Comparison of ENCODE assay signal across 3 cellular contexts in the genomic region with DNA sequence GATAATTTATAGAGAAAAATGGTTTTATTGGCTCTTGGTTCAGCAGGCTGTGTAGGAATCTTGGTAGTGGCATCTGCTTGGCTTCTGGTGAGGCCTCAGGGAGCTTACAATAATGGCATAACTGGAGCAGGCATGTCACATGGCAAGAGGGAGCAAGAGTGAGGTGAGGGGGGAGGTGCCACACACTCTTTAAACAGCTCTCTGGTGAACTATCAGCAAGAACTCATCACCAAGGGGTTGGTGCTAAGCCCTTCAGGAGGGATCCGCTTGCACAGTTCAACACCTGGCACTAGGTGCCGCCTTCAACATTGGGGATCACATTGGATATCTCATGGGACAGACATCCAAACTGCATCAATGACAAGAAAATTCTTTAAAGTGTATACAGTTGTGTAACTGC.
TF ChIP-seq lines count a peak whose summit lies in the region.

No MANE protein-coding gene starts in this region.

TF ChIP-seq in SK-N-SH, 30 proteins besides CTCF, POLR2A, EP300 and RAD21:
- TF ChIP-seq TCF12 (IDR thresholded peaks at IDR 0.05) (no peak), GABPA (IDR thresholded peaks at IDR 0.05; ENCODE audit: low read depth) (no peak), RXRA (IDR thresholded peaks at IDR 0.05; ENCODE audit: borderline replicate concordance, low read depth) (no peak)

TF ChIP-seq in SK-N-SH treated with all-trans-retinoic acid at 6 μM for 48 hours, 23 proteins besides CTCF, POLR2A, EP300 and RAD21 (continues in another document):
- TF ChIP-seq, protein P1, sequence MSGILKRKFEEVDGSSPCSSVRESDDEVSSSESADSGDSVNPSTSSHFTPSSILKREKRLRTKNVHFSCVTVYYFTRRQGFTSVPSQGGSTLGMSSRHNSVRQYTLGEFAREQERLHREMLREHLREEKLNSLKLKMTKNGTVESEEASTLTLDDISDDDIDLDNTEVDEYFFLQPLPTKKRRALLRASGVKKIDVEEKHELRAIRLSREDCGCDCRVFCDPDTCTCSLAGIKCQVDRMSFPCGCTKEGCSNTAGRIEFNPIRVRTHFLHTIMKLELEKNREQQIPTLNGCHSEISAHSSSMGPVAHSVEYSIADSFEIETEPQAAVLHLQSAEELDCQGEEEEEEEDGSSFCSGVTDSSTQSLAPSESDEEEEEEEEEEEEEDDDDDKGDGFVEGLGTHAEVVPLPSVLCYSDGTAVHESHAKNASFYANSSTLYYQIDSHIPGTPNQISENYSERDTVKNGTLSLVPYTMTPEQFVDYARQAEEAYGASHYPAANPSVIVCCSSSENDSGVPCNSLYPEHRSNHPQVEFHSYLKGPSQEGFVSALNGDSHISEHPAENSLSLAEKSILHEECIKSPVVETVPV (CRISPR knock-in tag; IDR thresholded peaks at IDR 0.05) = no peak
- TF ChIP-seq ZNF8 (CRISPR knock-in tag; IDR thresholded peaks at IDR 0.05) = no peak
- TF ChIP-seq OSR1 (CRISPR knock-in tag; IDR thresholded peaks at IDR 0.05) = no peak
- no peak for TF ChIP-seq BACH2 (CRISPR knock-in tag; IDR thresholded peaks at IDR 0.05; ENCODE audit: borderline replicate concordance)
- TF ChIP-seq, protein P2, sequence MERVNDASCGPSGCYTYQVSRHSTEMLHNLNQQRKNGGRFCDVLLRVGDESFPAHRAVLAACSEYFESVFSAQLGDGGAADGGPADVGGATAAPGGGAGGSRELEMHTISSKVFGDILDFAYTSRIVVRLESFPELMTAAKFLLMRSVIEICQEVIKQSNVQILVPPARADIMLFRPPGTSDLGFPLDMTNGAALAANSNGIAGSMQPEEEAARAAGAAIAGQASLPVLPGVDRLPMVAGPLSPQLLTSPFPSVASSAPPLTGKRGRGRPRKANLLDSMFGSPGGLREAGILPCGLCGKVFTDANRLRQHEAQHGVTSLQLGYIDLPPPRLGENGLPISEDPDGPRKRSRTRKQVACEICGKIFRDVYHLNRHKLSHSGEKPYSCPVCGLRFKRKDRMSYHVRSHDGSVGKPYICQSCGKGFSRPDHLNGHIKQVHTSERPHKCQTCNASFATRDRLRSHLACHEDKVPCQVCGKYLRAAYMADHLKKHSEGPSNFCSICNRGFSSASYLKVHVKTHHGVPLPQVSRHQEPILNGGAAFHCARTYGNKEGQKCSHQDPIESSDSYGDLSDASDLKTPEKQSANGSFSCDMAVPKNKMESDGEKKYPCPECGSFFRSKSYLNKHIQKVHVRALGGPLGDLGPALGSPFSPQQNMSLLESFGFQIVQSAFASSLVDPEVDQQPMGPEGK (CRISPR knock-in tag; IDR thresholded peaks at IDR 0.05; ENCODE audit: borderline replicate concordance) = no peak
- no peak for TF ChIP-seq ZNF565 (CRISPR knock-in tag; conservative IDR thresholded peaks at IDR 0.05; ENCODE audit: low read depth)
- TF ChIP-seq ZC3H10 (CRISPR knock-in tag; IDR thresholded peaks at IDR 0.05) = no peak
- TF ChIP-seq, protein P3, sequence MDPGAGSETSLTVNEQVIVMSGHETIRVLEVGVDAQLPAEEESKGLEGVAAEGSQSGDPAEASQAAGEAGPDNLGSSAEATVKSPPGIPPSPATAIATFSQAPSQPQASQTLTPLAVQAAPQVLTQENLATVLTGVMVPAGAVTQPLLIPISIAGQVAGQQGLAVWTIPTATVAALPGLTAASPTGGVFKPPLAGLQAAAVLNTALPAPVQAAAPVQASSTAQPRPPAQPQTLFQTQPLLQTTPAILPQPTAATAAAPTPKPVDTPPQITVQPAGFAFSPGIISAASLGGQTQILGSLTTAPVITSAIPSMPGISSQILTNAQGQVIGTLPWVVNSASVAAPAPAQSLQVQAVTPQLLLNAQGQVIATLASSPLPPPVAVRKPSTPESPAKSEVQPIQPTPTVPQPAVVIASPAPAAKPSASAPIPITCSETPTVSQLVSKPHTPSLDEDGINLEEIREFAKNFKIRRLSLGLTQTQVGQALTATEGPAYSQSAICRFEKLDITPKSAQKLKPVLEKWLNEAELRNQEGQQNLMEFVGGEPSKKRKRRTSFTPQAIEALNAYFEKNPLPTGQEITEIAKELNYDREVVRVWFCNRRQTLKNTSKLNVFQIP (CRISPR knock-in tag; IDR thresholded peaks at IDR 0.05; ENCODE audit: borderline replicate concordance, low read depth) = no peak
- TF ChIP-seq, protein P4, sequence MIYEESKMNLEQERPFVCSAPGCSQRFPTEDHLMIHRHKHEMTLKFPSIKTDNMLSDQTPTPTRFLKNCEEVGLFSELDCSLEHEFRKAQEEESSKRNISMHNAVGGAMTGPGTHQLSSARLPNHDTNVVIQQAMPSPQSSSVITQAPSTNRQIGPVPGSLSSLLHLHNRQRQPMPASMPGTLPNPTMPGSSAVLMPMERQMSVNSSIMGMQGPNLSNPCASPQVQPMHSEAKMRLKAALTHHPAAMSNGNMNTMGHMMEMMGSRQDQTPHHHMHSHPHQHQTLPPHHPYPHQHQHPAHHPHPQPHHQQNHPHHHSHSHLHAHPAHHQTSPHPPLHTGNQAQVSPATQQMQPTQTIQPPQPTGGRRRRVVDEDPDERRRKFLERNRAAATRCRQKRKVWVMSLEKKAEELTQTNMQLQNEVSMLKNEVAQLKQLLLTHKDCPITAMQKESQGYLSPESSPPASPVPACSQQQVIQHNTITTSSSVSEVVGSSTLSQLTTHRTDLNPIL (CRISPR knock-in tag; IDR thresholded peaks at IDR 0.05; ENCODE audit: low read depth) = no peak
- no peak for TF ChIP-seq TCF4 (CRISPR knock-in tag; IDR thresholded peaks at IDR 0.05; ENCODE audit: borderline replicate concordance)
- no peak for TF ChIP-seq CSDC2 (CRISPR knock-in tag; IDR thresholded peaks at IDR 0.05)
- TF ChIP-seq PPARA (CRISPR knock-in tag; IDR thresholded peaks at IDR 0.05; ENCODE audit: borderline replicate concordance) = no peak
- TF ChIP-seq ZFP3 (CRISPR knock-in tag; IDR thresholded peaks at IDR 0.05) = no peak
- no peak for TF ChIP-seq ZFP30 (CRISPR knock-in tag; IDR thresholded peaks at IDR 0.05)
- TF ChIP-seq SNAI2 (CRISPR knock-in tag; IDR thresholded peaks at IDR 0.05) = no peak
- TF ChIP-seq RARB (CRISPR knock-in tag; IDR thresholded peaks at IDR 0.05) = no peak
- TF ChIP-seq, protein P5, sequence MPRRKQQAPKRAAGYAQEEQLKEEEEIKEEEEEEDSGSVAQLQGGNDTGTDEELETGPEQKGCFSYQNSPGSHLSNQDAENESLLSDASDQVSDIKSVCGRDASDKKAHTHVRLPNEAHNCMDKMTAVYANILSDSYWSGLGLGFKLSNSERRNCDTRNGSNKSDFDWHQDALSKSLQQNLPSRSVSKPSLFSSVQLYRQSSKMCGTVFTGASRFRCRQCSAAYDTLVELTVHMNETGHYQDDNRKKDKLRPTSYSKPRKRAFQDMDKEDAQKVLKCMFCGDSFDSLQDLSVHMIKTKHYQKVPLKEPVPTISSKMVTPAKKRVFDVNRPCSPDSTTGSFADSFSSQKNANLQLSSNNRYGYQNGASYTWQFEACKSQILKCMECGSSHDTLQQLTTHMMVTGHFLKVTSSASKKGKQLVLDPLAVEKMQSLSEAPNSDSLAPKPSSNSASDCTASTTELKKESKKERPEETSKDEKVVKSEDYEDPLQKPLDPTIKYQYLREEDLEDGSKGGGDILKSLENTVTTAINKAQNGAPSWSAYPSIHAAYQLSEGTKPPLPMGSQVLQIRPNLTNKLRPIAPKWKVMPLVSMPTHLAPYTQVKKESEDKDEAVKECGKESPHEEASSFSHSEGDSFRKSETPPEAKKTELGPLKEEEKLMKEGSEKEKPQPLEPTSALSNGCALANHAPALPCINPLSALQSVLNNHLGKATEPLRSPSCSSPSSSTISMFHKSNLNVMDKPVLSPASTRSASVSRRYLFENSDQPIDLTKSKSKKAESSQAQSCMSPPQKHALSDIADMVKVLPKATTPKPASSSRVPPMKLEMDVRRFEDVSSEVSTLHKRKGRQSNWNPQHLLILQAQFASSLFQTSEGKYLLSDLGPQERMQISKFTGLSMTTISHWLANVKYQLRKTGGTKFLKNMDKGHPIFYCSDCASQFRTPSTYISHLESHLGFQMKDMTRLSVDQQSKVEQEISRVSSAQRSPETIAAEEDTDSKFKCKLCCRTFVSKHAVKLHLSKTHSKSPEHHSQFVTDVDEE (CRISPR knock-in tag; IDR thresholded peaks at IDR 0.05) = no peak
- no peak for TF ChIP-seq ZNF70 (CRISPR knock-in tag; IDR thresholded peaks at IDR 0.05)

TF ChIP-seq in GM12878, 131 proteins besides CTCF, POLR2A, EP300 and RAD21:
- TF ChIP-seq ASH2L (IDR thresholded peaks at IDR 0.05; ENCODE audit: borderline replicate concordance, low read depth) (no peak), YY1 (IDR thresholded peaks at IDR 0.05; ENCODE audit: low read depth, low read length) (no peak), CBX3 (IDR thresholded peaks at IDR 0.05; ENCODE audit: borderline replicate concordance, low read depth) (no peak), CREM (IDR thresholded peaks at IDR 0.05; ENCODE audit: low read depth) (no peak), FOS (IDR thresholded peaks at IDR 0.05; ENCODE audit: borderline replicate concordance, extremely low read depth, insufficient read length) (no peak), BCL11A (IDR thresholded peaks at IDR 0.05; ENCODE audit: low read depth, low read length) (no peak)
- TF ChIP-seq, protein P6, sequence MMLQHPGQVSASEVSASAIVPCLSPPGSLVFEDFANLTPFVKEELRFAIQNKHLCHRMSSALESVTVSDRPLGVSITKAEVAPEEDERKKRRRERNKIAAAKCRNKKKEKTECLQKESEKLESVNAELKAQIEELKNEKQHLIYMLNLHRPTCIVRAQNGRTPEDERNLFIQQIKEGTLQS (IDR thresholded peaks at IDR 0.05; ENCODE audit: borderline replicate concordance, extremely low read depth, low read depth, low read length) = no peak
- TF ChIP-seq, protein P7, sequence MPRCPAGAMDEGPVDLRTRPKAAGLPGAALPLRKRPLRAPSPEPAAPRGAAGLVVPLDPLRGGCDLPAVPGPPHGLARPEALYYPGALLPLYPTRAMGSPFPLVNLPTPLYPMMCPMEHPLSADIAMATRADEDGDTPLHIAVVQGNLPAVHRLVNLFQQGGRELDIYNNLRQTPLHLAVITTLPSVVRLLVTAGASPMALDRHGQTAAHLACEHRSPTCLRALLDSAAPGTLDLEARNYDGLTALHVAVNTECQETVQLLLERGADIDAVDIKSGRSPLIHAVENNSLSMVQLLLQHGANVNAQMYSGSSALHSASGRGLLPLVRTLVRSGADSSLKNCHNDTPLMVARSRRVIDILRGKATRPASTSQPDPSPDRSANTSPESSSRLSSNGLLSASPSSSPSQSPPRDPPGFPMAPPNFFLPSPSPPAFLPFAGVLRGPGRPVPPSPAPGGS (IDR thresholded peaks at IDR 0.05; ENCODE audit: borderline replicate concordance, insufficient read depth, low read depth, low read length, poor library complexity, severe bottlenecking) = no peak
TF ChIP-seq in GM12878: peak in this region for 0.
